ENCODE assay signal across 17 cellular contexts in the genomic region with DNA sequence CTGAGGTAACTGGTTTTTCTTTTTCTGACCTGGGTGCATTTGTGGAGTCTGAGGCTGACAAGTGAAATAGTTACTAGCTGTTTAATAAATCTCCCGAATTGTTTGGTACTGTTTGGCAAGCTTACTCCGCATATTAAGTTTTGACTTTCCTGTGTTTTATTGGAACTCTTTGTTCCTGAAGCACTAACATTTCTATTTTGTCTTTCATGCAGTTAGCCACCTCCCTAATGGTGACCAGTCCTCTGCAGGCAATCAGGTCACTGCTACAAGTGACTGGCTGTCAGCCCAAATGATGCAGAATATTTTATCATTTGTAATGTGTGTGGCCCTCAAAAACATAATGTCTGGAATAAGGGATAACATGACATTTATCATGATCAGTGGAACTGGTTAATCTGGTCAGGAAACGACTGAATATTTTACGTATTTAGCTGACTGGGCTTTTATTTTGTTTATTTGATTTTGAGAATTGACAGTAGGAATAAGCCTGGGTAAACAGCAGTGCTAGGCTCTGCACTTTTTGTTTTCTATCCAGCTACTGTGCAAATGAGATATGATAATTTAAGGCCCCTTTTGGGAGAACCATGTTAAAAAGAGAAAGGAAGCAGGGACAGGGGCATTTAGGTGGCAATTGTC.
DNase-seq lines count a peak whose midpoint lies in the region; ATAC-seq and TF ChIP-seq lines count a peak whose summit lies in the region.
"Had no signal": no experiment of that assay in that cellular context is flagged by ENCODE, and none has a peak within 500 bp of the region (broad histone marks: within the 10 kb centered on the region; RNA-seq: fewer than 3 reads in every experiment).

No MANE protein-coding gene starts in this region.

- ATAC-seq in GM18868 (IDR thresholded peaks at IDR 0.05; ENCODE audit: unreplicated experiment) = no peak
- ATAC-seq: Panc1 had no signal

- H3K4me3 Mint-ChIP-seq in glutamatergic neuron (ENCODE audit: unreplicated experiment) (peak overlapping the region; percentile 55), osteocyte (ENCODE audit: unreplicated experiment) (no peak overlapping the region)
- H3K4me3 Mint-ChIP-seq: HFFc6 had no signal

- peaks cover 2% of the 10 kb centered on the region for H3K9me3 Mint-ChIP-seq in glutamatergic neuron (ENCODE audit: unreplicated experiment)
- H3K9me3 Mint-ChIP-seq in osteocyte (ENCODE audit: unreplicated experiment) = no peaks in the 10 kb centered on the region
- H3K9me3 Mint-ChIP-seq: HFFc6 had no signal

- H3K27ac ChIP-seq in VCaP = peak overlapping the region; percentile 89
- H3K27ac ChIP-seq: BLaER1 treated with 17β-estradiol and CSF1 and Interleukin-3, amounts not matched to agents 10 nM and 100 nM; KMS-11 had no signal

- H3K4me1 Mint-ChIP-seq in glutamatergic neuron (ENCODE audit: low read depth, unreplicated experiment) (peaks cover 25% of the 10 kb centered on the region), osteocyte (ENCODE audit: unreplicated experiment) (peaks cover 45% of the 10 kb centered on the region)

- DNase-seq in DMS53 (lab: John Stamatoyannopoulos, UW) = peak; percentile 17
- DNase-seq in DMS53 treated with DMSO at 0.1 percent for 48 hours (lab: John Stamatoyannopoulos, UW; ENCODE audit: unreplicated experiment) = no peak
- no peak for DNase-seq in glutamatergic neuron
- no peak for DNase-seq in osteocyte (ENCODE audit: extremely low spot score, unreplicated experiment)
- no peak for DNase-seq in NOMO-1 treated with dmso at 0.1 percent for 144 hours (lab: John Stamatoyannopoulos, UW; ENCODE audit: unreplicated experiment)
- no peak for DNase-seq in LoVo (ENCODE audit: low spot score)
- DNase-seq: 8988T, DMS 273 treated with DMSO at 0.1 percent for 48 hours, EL, HFFc6, NCI-H2081 treated with DMSO at 0.1 percent for 48 hours, NCI-H345 had no signal

- H3K36me3 Mint-ChIP-seq in glutamatergic neuron (ENCODE audit: unreplicated experiment) = no peaks in the 10 kb centered on the region
- peaks cover 16% of the 10 kb centered on the region for H3K36me3 Mint-ChIP-seq in osteocyte (ENCODE audit: unreplicated experiment)

- H3K27ac Mint-ChIP-seq in glutamatergic neuron (ENCODE audit: unreplicated experiment) = no peak overlapping the region
- H3K27ac Mint-ChIP-seq in osteocyte (ENCODE audit: unreplicated experiment) = peak overlapping the region; percentile 24
- H3K27ac Mint-ChIP-seq: HFFc6 had no signal

- H3K27me3 Mint-ChIP-seq in glutamatergic neuron (ENCODE audit: unreplicated experiment) (no peaks in the 10 kb centered on the region), osteocyte (ENCODE audit: unreplicated experiment) (no peaks in the 10 kb centered on the region)

- TF ChIP-seq CTCF in VCaP (conservative IDR thresholded peaks at IDR 0.05) (no peak), glutamatergic neuron (IDR thresholded peaks at IDR 0.05; ENCODE audit: partially characterized antibody, unreplicated experiment) (no peak), osteocyte (IDR thresholded peaks at IDR 0.05) (no peak)
